In genomic region chr6:84766796-84767590, GRCh38 we compare ENCODE assay signal across 17 cellular contexts. TPM values are rescaled to one million over a fixed set of nuclear protein-coding genes. Genes with fewer than 3 reads are reported as not detected.
DNase-seq lines count a peak whose midpoint lies in the region; ATAC-seq, FAIRE-seq and TF ChIP-seq lines count a peak whose summit lies in the region.
"Had no signal": no experiment of that assay in that cellular context is flagged by ENCODE, and none has a peak within 500 bp of the region (broad histone marks: within the 10 kb centered on the region; RNA-seq: fewer than 3 reads in every experiment).

No MANE protein-coding gene starts in this region.

- peak; percentile 13 for FAIRE-seq in bronchial epithelial cell (lab: Jason Lieb, UNC)

- CTCF ChIA-PET in activated CD4-positive, alpha-beta memory T cell treated with anti-CD3 and anti-CD28 coated beads, Interleukin-2, amount 10 ng/mL, durations not matched to agents 7 days and 5 days (lab: Charles Lee), result interaction anchor here (0.9 kb wide), 1 partner anchor 8 kb away, joined by 3 read pairs; no protein-coding TSS in a partner anchor
- CTCF ChIA-PET in activated CD4-positive, alpha-beta memory T cell treated with anti-CD3 and anti-CD28 coated beads for 36 hours (lab: Charles Lee), result no interaction called here

- no peaks in the 10 kb centered on the region for H3K9me3 ChIP-seq in iPS-18a (ENCODE audit: control insufficient read depth, low read depth, low read length)
- H3K9me3 ChIP-seq: ascending aorta had no signal

- H3K27ac ChIP-seq in iPS-18a (ENCODE audit: low read length), result no peak overlapping the region
- H3K27ac ChIP-seq: upper lobe of left lung had no signal

- no peak for ATAC-seq in stimulated activated naive B cell treated with anti-CD40 and anti-IgM and Interleukin-4, amounts not matched to agents 10 μg/mL and 1 μg/mL and 100 μg/mL, for 72 hours (replicated peaks)
- ATAC-seq in GM21576 (IDR thresholded peaks at IDR 0.05; ENCODE audit: unreplicated experiment), result no peak
- ATAC-seq in GM18861 (IDR thresholded peaks at IDR 0.05; ENCODE audit: unreplicated experiment), result no peak
- ATAC-seq: stimulated activated effector memory CD8-positive, alpha-beta T cell treated with anti-CD3 and anti-CD28 coated beads, Interleukin-12 subunit alpha, Interleukin-12 subunit beta, amount 100 ng/mL, for 72 hours had no signal

- no peak overlapping the region for H3K9ac ChIP-seq in iPS-18a (ENCODE audit: low read length)

- H3K9me3 Mint-ChIP-seq in activated CD4-positive, alpha-beta memory T cell treated with anti-CD3 and anti-CD28 coated beads, Interleukin-2, amount 10 ng/mL, durations not matched to agents 7 days and 5 days, result no peaks in the 10 kb centered on the region
- no peaks in the 10 kb centered on the region for H3K9me3 Mint-ChIP-seq in activated CD4-positive, alpha-beta memory T cell treated with anti-CD3 and anti-CD28 coated beads for 36 hours
- peaks cover 0 to 2% of the 10 kb centered on the region in 2 donors for H3K9me3 Mint-ChIP-seq in stimulated activated naive B cell treated with anti-CD40 and anti-IgM and Interleukin-4, amounts not matched to agents 10 μg/mL and 1 μg/mL and 100 μg/mL, for 72 hours
- H3K9me3 Mint-ChIP-seq: stimulated activated effector memory CD8-positive, alpha-beta T cell treated with anti-CD3 and anti-CD28 coated beads, Interleukin-12 subunit alpha, Interleukin-12 subunit beta, amount 100 ng/mL, for 72 hours had no signal

- peaks cover 8% of the 10 kb centered on the region for H3K4me1 ChIP-seq in iPS-18a (ENCODE audit: control insufficient read depth, low read depth, low read length)
- H3K4me1 ChIP-seq: ascending aorta had no signal

- peaks cover 14% of the 10 kb centered on the region for H3K36me3 Mint-ChIP-seq in activated CD4-positive, alpha-beta memory T cell treated with anti-CD3 and anti-CD28 coated beads, Interleukin-2, amount 10 ng/mL, durations not matched to agents 7 days and 5 days (ENCODE audit: low read depth)
- peaks cover 9% of the 10 kb centered on the region for H3K36me3 Mint-ChIP-seq in activated CD4-positive, alpha-beta memory T cell treated with anti-CD3 and anti-CD28 coated beads for 36 hours
- H3K36me3 Mint-ChIP-seq in stimulated activated naive B cell treated with anti-CD40 and anti-IgM and Interleukin-4, amounts not matched to agents 10 μg/mL and 1 μg/mL and 100 μg/mL, for 72 hours, result peaks cover 3 to 4% of the 10 kb centered on the region in 2 donors

- POLR2A ChIA-PET in activated CD4-positive, alpha-beta memory T cell treated with anti-CD3 and anti-CD28 coated beads, Interleukin-2, amount 10 ng/mL, durations not matched to agents 7 days and 5 days (lab: Charles Lee), result no interaction called here
- POLR2A ChIA-PET in activated CD4-positive, alpha-beta memory T cell treated with anti-CD3 and anti-CD28 coated beads for 36 hours (lab: Charles Lee), result no interaction called here

- H3K4me1 Mint-ChIP-seq in activated CD4-positive, alpha-beta memory T cell treated with anti-CD3 and anti-CD28 coated beads, Interleukin-2, amount 10 ng/mL, durations not matched to agents 7 days and 5 days, result peaks cover 4% of the 10 kb centered on the region
- peaks cover 8% of the 10 kb centered on the region for H3K4me1 Mint-ChIP-seq in activated CD4-positive, alpha-beta memory T cell treated with anti-CD3 and anti-CD28 coated beads for 36 hours (ENCODE audit: low read depth)
- peaks cover 14 to 18% of the 10 kb centered on the region in 2 donors for H3K4me1 Mint-ChIP-seq in stimulated activated naive B cell treated with anti-CD40 and anti-IgM and Interleukin-4, amounts not matched to agents 10 μg/mL and 1 μg/mL and 100 μg/mL, for 72 hours

- H3K27me3 Mint-ChIP-seq in activated CD4-positive, alpha-beta memory T cell treated with anti-CD3 and anti-CD28 coated beads, Interleukin-2, amount 10 ng/mL, durations not matched to agents 7 days and 5 days, result peaks cover 71% of the 10 kb centered on the region
- H3K27me3 Mint-ChIP-seq in activated CD4-positive, alpha-beta memory T cell treated with anti-CD3 and anti-CD28 coated beads for 36 hours, result peaks cover 61% of the 10 kb centered on the region
- H3K27me3 Mint-ChIP-seq in stimulated activated naive B cell treated with anti-CD40 and anti-IgM and Interleukin-4, amounts not matched to agents 10 μg/mL and 1 μg/mL and 100 μg/mL, for 72 hours, result peaks cover 71 to 81% of the 10 kb centered on the region in 2 donors

- H3K4me3 ChIP-seq in bronchial epithelial cell (ENCODE audit: low read depth, low read length), result no peak overlapping the region
- peak overlapping the region; percentile 33 for H3K4me3 ChIP-seq in iPS-18a (ENCODE audit: low read length)
- H3K4me3 ChIP-seq: upper lobe of left lung had no signal

- H3K36me3 ChIP-seq in bronchial epithelial cell (ENCODE audit: control insufficient read depth, insufficient read depth, low read length) (no peaks in the 10 kb centered on the region), iPS-18a (ENCODE audit: control insufficient read depth, low read depth, low read length) (no peaks in the 10 kb centered on the region)
- H3K36me3 ChIP-seq: ascending aorta, upper lobe of left lung had no signal

- TF ChIP-seq CTCF in bronchial epithelial cell (IDR thresholded peaks at IDR 0.05; ENCODE audit: insufficient read depth, low read length, severe bottlenecking), result no peak

- peaks cover 69% of the 10 kb centered on the region for H3K27me3 ChIP-seq in bronchial epithelial cell (ENCODE audit: control insufficient read depth, insufficient read depth, low read length)
- peaks cover 100% of the 10 kb centered on the region for H3K27me3 ChIP-seq in iPS-18a (ENCODE audit: control insufficient read depth, insufficient read depth, low read length)
- H3K27me3 ChIP-seq: ascending aorta had no signal

- H3K4me3 Mint-ChIP-seq in activated CD4-positive, alpha-beta memory T cell treated with anti-CD3 and anti-CD28 coated beads, Interleukin-2, amount 10 ng/mL, durations not matched to agents 7 days and 5 days, result no peak overlapping the region
- H3K4me3 Mint-ChIP-seq in activated CD4-positive, alpha-beta memory T cell treated with anti-CD3 and anti-CD28 coated beads for 36 hours, result no peak overlapping the region
- no peak overlapping the region for H3K4me3 Mint-ChIP-seq in stimulated activated naive B cell treated with anti-CD40 and anti-IgM and Interleukin-4, amounts not matched to agents 10 μg/mL and 1 μg/mL and 100 μg/mL, for 72 hours
- H3K4me3 Mint-ChIP-seq: stimulated activated effector memory CD8-positive, alpha-beta T cell treated with anti-CD3 and anti-CD28 coated beads, Interleukin-12 subunit alpha, Interleukin-12 subunit beta, amount 100 ng/mL, for 72 hours had no signal

- peak overlapping the region; percentile 31 for H3K27ac Mint-ChIP-seq in activated CD4-positive, alpha-beta memory T cell treated with anti-CD3 and anti-CD28 coated beads, Interleukin-2, amount 10 ng/mL, durations not matched to agents 7 days and 5 days
- H3K27ac Mint-ChIP-seq in activated CD4-positive, alpha-beta memory T cell treated with anti-CD3 and anti-CD28 coated beads for 36 hours, result no peak overlapping the region
- peak overlapping the region; percentile 76 for H3K27ac Mint-ChIP-seq in stimulated activated naive B cell treated with anti-CD40 and anti-IgM and Interleukin-4, amounts not matched to agents 10 μg/mL and 1 μg/mL and 100 μg/mL, for 72 hours
- H3K27ac Mint-ChIP-seq: stimulated activated effector memory CD8-positive, alpha-beta T cell treated with anti-CD3 and anti-CD28 coated beads, Interleukin-12 subunit alpha, Interleukin-12 subunit beta, amount 100 ng/mL, for 72 hours had no signal

- intact Hi-C loops in activated CD4-positive, alpha-beta memory T cell treated with anti-CD3 and anti-CD28 coated beads for 36 hours (cut with micrococcal nuclease), result no loop called here

- no peak for DNase-seq in activated CD4-positive, alpha-beta memory T cell treated with anti-CD3 and anti-CD28 coated beads, Interleukin-2, amount 10 ng/mL, durations not matched to agents 7 days and 5 days
- no peak for DNase-seq in activated CD4-positive, alpha-beta memory T cell treated with anti-CD3 and anti-CD28 coated beads for 36 hours
- no peak for DNase-seq in bronchial epithelial cell (ENCODE audit: low read depth)
- no peak for DNase-seq in stimulated activated naive B cell treated with anti-CD40 and anti-IgM and Interleukin-4, amounts not matched to agents 10 μg/mL and 1 μg/mL and 100 μg/mL, for 72 hours
- DNase-seq in NCI-H187 (lab: John Stamatoyannopoulos, UW), result no peak
- DNase-seq: activated CD8-positive, alpha-beta memory T cell treated with anti-CD3 and anti-CD28 coated beads for 24 hours; NCI-H1694; NCI-H446; occipital lobe; SHP77; T1000 had no signal

RNA-seq across cellular contexts. Expression of gene TBX18, which starts 2.6 kb away (rescaled TPM):
- total RNA-seq in activated CD4-positive, alpha-beta memory T cell treated with anti-CD3 and anti-CD28 coated beads, Interleukin-2, amount 10 ng/mL, durations not matched to agents 7 days and 5 days, result not detected
- total RNA-seq in activated CD4-positive, alpha-beta memory T cell treated with anti-CD3 and anti-CD28 coated beads for 36 hours, result not detected
- 0.26 and 1.3 TPM in 2 replicates for total RNA-seq in bronchial epithelial cell
